ENCODE assay signal across 16 cellular contexts in the genomic region with DNA sequence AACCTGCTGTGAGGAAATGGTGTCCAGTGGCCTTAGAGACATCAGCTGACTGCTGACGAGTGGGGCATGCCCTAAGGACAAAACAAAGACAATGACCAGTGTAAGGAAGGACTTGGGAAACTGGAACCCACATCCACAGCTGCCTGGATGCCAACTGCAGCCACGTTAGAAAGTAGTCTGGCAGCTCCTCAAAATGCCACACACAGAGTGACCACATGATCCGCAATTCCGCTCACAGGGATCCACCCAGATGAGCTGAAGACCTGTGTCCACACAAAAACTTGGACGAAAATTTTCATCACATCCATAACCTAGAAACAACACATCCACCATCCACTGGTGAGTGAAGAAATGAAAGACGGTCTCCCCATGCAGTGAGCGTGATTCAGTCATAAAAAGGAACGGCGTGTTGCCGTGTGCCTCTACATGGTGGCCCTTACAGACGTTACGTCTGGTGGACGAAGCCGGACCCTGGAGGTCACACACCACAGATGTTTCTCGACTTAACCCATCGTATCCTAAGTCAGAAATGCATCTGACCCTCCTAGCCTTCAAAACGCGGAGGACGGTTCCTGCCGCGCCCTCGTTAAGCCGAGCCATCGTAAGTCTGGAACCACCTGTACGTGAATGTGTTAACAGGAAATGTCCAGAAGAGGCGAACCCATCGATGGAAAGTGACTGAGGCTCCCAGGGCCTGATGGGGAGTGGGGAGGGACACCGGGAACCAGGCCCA.
"Had no signal": no experiment of that assay in that cellular context is flagged by ENCODE, and none has a peak within 500 bp of the region (broad histone marks: within the 10 kb centered on the region; RNA-seq: fewer than 3 reads in every experiment).

No MANE protein-coding gene starts in this region.

- H3K4me3 ChIP-seq: hepatocyte, transverse colon, vagina had no signal

- ATAC-seq: naive thymus-derived CD4-positive, alpha-beta T cell; stimulated activated naive B cell treated with anti-CD40 and anti-IgM and Interleukin-4, amounts not matched to agents 10 μg/mL and 1 μg/mL and 100 μg/mL, for 72 hours had no signal

- H3K4me1 ChIP-seq: vagina had no signal

- DNase-seq: activated CD4-positive, alpha-beta T cell treated with anti-CD3 and anti-CD28 coated beads, Interleukin-2, amount 50 U/mL, for 48 hours; activated naive CD8-positive, alpha-beta T cell treated with anti-CD3 and anti-CD28 coated beads, Interleukin-2, amount 10 ng/mL, durations not matched to agents 7 days and 5 days; anterior cingulate cortex; brain microvascular endothelial cell; dermis blood vessel endothelial cell; erythroblast; islet precursor cell; naive thymus-derived CD4-positive, alpha-beta T cell; stimulated activated CD4-positive, alpha-beta T cell treated with anti-CD3 and anti-CD28 coated beads, Interleukin-15, amount 100 ng/mL, for 24 hours; stimulated activated CD4-positive, alpha-beta T cell treated with anti-CD3 and anti-CD28 coated beads, Interleukin-4, amount 100 ng/mL, for 1 hour; stimulated activated naive B cell treated with anti-CD40 and anti-IgM and Interleukin-4, amounts not matched to agents 10 μg/mL and 1 μg/mL and 100 μg/mL, for 72 hours; T-helper 9 cell; transverse colon had no signal

- H3K27ac ChIP-seq: brain microvascular endothelial cell, hepatocyte, neutrophil, transverse colon, vagina had no signal

- H3K36me3 ChIP-seq: brain microvascular endothelial cell, neutrophil, transverse colon, vagina had no signal

- H3K9me3 ChIP-seq: neutrophil, transverse colon, vagina had no signal

- H3K27me3 ChIP-seq: brain microvascular endothelial cell, hepatocyte, neutrophil, transverse colon, vagina had no signal
